1 cellular context compared by ENCODE assay signal in the genomic region with DNA sequence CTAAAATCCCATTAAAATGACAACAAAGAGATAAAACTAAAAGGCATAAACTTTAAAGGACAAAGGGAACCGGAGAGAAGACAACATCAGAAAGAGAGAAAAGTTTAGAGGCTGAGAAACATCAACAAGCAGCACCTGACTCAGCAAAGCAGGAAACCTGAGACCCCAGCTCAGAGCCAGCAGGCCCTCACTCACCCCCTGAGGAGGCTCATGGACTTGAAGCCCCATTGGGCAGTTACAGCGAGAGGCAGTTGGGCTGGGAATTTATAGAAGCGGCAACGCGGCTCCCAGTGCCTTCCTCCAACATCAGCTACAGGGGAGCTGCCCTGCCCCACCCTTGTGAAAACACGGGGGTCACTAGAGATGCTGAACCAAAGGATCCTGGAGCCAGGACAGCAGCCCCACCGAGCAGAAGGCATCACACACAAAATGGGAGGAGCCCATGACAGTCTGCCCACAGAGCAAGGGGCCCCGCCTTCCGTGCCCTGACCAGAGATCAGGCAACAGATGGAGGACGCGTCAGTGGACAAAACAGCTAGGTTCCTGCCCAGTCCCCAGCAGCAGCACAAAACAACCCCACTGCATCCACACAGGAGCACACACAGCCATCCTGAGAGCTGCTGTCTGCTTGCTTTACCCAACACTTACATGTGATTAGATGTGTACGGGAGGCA.
TF ChIP-seq lines count a peak whose summit lies in the region.

No MANE protein-coding gene starts in this region.

TF ChIP-seq in IMR-90, 13 proteins besides CTCF, POLR2A, EP300 and RAD21:
- TF ChIP-seq MXI1 (IDR thresholded peaks at IDR 0.05; ENCODE audit: borderline replicate concordance, low read depth, low read length) = no peak
- TF ChIP-seq, protein P1, sequence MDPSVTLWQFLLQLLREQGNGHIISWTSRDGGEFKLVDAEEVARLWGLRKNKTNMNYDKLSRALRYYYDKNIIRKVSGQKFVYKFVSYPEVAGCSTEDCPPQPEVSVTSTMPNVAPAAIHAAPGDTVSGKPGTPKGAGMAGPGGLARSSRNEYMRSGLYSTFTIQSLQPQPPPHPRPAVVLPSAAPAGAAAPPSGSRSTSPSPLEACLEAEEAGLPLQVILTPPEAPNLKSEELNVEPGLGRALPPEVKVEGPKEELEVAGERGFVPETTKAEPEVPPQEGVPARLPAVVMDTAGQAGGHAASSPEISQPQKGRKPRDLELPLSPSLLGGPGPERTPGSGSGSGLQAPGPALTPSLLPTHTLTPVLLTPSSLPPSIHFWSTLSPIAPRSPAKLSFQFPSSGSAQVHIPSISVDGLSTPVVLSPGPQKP (IDR thresholded peaks at IDR 0.05; ENCODE audit: borderline replicate concordance, low read depth, low read length) = no peak
- TF ChIP-seq CEBPB (IDR thresholded peaks at IDR 0.05; ENCODE audit: low read depth, low read length) = no peak
- TF ChIP-seq MAFK (IDR thresholded peaks at IDR 0.05; ENCODE audit: low read depth, low read length) = no peak
